In genomic region chr7:151392002-151392401, GRCh38 we compare ENCODE assay signal across 22 cellular contexts. TPM values are rescaled to one million over a fixed set of nuclear protein-coding genes. Genes with fewer than 3 reads are reported as not detected.
DNase-seq lines count a peak whose midpoint lies in the region; ATAC-seq and TF ChIP-seq lines count a peak whose summit lies in the region.
"Had no signal": no experiment of that assay in that cellular context is flagged by ENCODE, and none has a peak within 500 bp of the region (broad histone marks: within the 10 kb centered on the region; RNA-seq: fewer than 3 reads in every experiment).

No MANE protein-coding gene starts in this region.

- H3K36me3 Mint-ChIP-seq in chondrocyte (ENCODE audit: low read depth): no peaks in the 10 kb centered on the region
- no peaks in the 10 kb centered on the region for H3K36me3 Mint-ChIP-seq in activated CD4-positive, alpha-beta T cell treated with anti-CD3 and anti-CD28 coated beads for 36 hours (ENCODE audit: low read depth)
- H3K36me3 Mint-ChIP-seq: CD4-positive, CD25-positive, alpha-beta regulatory T cell; CD8-positive, alpha-beta T cell had no signal

- no peaks in the 10 kb centered on the region for H3K27me3 ChIP-seq in lower lobe of right lung (ENCODE audit: low read depth)
- H3K27me3 ChIP-seq in upper lobe of right lung: no peaks in the 10 kb centered on the region
- H3K27me3 ChIP-seq: BLaER1 had no signal

- no peaks in the 10 kb centered on the region for H3K9me3 ChIP-seq in lower lobe of right lung
- no peaks in the 10 kb centered on the region for H3K9me3 ChIP-seq in upper lobe of right lung
- H3K9me3 ChIP-seq: Caco-2 had no signal

- ATAC-seq in Right ventricle myocardium inferior (no peak), lower lobe of right lung (no peak), upper lobe of right lung (no peak), GM18873 (IDR thresholded peaks at IDR 0.05; ENCODE audit: low FRiP score, unreplicated experiment) (no peak)
- no peak for ATAC-seq in activated CD4-positive, alpha-beta T cell treated with anti-CD3 and anti-CD28 coated beads for 36 hours
- ATAC-seq: CD8-positive, alpha-beta T cell; GM23338; HCT116 had no signal

- peaks cover 28% of the 10 kb centered on the region for H3K27me3 Mint-ChIP-seq in chondrocyte (ENCODE audit: low read depth)
- no peaks in the 10 kb centered on the region for H3K27me3 Mint-ChIP-seq in activated CD4-positive, alpha-beta T cell treated with anti-CD3 and anti-CD28 coated beads for 36 hours

- TF ChIP-seq CTCF in chondrocyte (IDR thresholded peaks at IDR 0.05) (no peak), lower lobe of right lung (IDR thresholded peaks at IDR 0.05) (no peak), upper lobe of right lung (IDR thresholded peaks at IDR 0.05) (no peak)

- intact Hi-C loops in Right ventricle myocardium inferior (cut with DNase I) (no loop called here), cardiac septum (cut with DNase I) (no loop called here), lower lobe of right lung (cut with DNase I) (no loop called here), upper lobe of right lung (cut with DNase I) (no loop called here)
- intact Hi-C loops in activated CD4-positive, alpha-beta T cell treated with anti-CD3 and anti-CD28 coated beads for 36 hours (cut with DNase I, micrococcal nuclease): no loop called here

- no peaks in the 10 kb centered on the region for H3K36me3 ChIP-seq in lower lobe of right lung
- no peaks in the 10 kb centered on the region for H3K36me3 ChIP-seq in upper lobe of right lung
- H3K36me3 ChIP-seq: BLaER1 had no signal

- H3K4me3 Mint-ChIP-seq in chondrocyte (ENCODE audit: unreplicated experiment): no peak overlapping the region
- H3K4me3 Mint-ChIP-seq in activated CD4-positive, alpha-beta T cell treated with anti-CD3 and anti-CD28 coated beads for 36 hours: no peak overlapping the region
- H3K4me3 Mint-ChIP-seq: B cell; CD4-positive, CD25-positive, alpha-beta regulatory T cell; CD8-positive, alpha-beta T cell; GM23338; H9; HFFc6 had no signal

- H3K4me3 ChIP-seq in lower lobe of right lung (no peak overlapping the region), upper lobe of right lung (no peak overlapping the region)
- H3K4me3 ChIP-seq: BLaER1, GM23338 had no signal

- no peak overlapping the region for H3K27ac Mint-ChIP-seq in chondrocyte (ENCODE audit: unreplicated experiment)
- no peak overlapping the region for H3K27ac Mint-ChIP-seq in activated CD4-positive, alpha-beta T cell treated with anti-CD3 and anti-CD28 coated beads for 36 hours
- H3K27ac Mint-ChIP-seq: B cell; CD4-positive, CD25-positive, alpha-beta regulatory T cell; CD8-positive, alpha-beta T cell; GM23338; HFFc6 had no signal

- H3K27ac ChIP-seq in lower lobe of right lung (no peak overlapping the region), upper lobe of right lung (no peak overlapping the region)
- H3K27ac ChIP-seq: 22Rv1, BLaER1, C4-2B had no signal

- no peaks in the 10 kb centered on the region for H3K4me1 Mint-ChIP-seq in chondrocyte (ENCODE audit: low read depth)
- H3K4me1 Mint-ChIP-seq in activated CD4-positive, alpha-beta T cell treated with anti-CD3 and anti-CD28 coated beads for 36 hours: no peaks in the 10 kb centered on the region
- H3K4me1 Mint-ChIP-seq: B cell had no signal

- DNase-seq in Right ventricle myocardium inferior (ENCODE audit: missing footprints) (peak; percentile 64), cardiac septum (ENCODE audit: low spot score) (no peak), chondrocyte (ENCODE audit: low spot score) (peak; percentile 94), lower lobe of right lung (peak; percentile 42), upper lobe of right lung (peak; percentile 58), NCI-H2029 treated with DMSO at 0.1 percent for 48 hours (lab: John Stamatoyannopoulos, UW) (no peak)
- DNase-seq in activated CD4-positive, alpha-beta T cell treated with anti-CD3 and anti-CD28 coated beads for 36 hours: no peak
- DNase-seq: Caco-2; CD4-positive, CD25-positive, alpha-beta regulatory T cell; CD8-positive, alpha-beta T cell; DMS153; DND-41; H9; HFFc6 had no signal

- no peaks in the 10 kb centered on the region for H3K9me3 Mint-ChIP-seq in chondrocyte (ENCODE audit: low read depth)
- no peaks in the 10 kb centered on the region for H3K9me3 Mint-ChIP-seq in activated CD4-positive, alpha-beta T cell treated with anti-CD3 and anti-CD28 coated beads for 36 hours (ENCODE audit: low read depth)
- H3K9me3 Mint-ChIP-seq: CD4-positive, CD25-positive, alpha-beta regulatory T cell; CD8-positive, alpha-beta T cell; GM23338; H9; HFFc6 had no signal

- no peaks in the 10 kb centered on the region for H3K4me1 ChIP-seq in lower lobe of right lung
- H3K4me1 ChIP-seq in upper lobe of right lung: no peaks in the 10 kb centered on the region

- CTCF ChIA-PET in activated CD4-positive, alpha-beta T cell treated with anti-CD3 and anti-CD28 coated beads for 36 hours (lab: Charles Lee): interaction anchor here (0.5 kb wide), 1 partner anchor 46 kb away, joined by 3 read pairs; no protein-coding TSS in a partner anchor

- POLR2A ChIA-PET in activated CD4-positive, alpha-beta T cell treated with anti-CD3 and anti-CD28 coated beads for 36 hours (lab: Charles Lee): no interaction called here

RNA-seq across cellular contexts. Expression of gene WDR86, which starts 17.8 kb away (rescaled TPM):
- total RNA-seq in Right ventricle myocardium inferior: 0.41 TPM
- not detected for total RNA-seq in cardiac septum
- total RNA-seq in chondrocyte: not detected in 3 replicates
- 4.4 TPM for total RNA-seq in lower lobe of right lung
- 1.3 TPM for total RNA-seq in upper lobe of right lung
- total RNA-seq in activated CD4-positive, alpha-beta T cell treated with anti-CD3 and anti-CD28 coated beads for 36 hours: not detected
- total RNA-seq: H4, HFFc6 had no signal

RNA-seq across cellular contexts. Expression of gene CRYGN, which starts 47.9 kb away (rescaled TPM):
- total RNA-seq in Right ventricle myocardium inferior (not detected), cardiac septum (not detected), chondrocyte (not detected in 3 replicates), lower lobe of right lung (not detected), upper lobe of right lung (not detected)
- total RNA-seq in activated CD4-positive, alpha-beta T cell treated with anti-CD3 and anti-CD28 coated beads for 36 hours: under 1 TPM in 1 of 2 experiments, not detected in 1; 0.11 TPM
- total RNA-seq: B cell; Caco-2; CD8-positive, alpha-beta T cell; H4; HFFc6 had no signal

RNA-seq across cellular contexts. Expression of gene NUB1, which starts 50.4 kb away (rescaled TPM):
- total RNA-seq in Right ventricle myocardium inferior (31.3 TPM), cardiac septum (32.6 TPM), chondrocyte (47.3 to 61.7 TPM (median 50.3 TPM) in 3 replicates), lower lobe of right lung (53.7 TPM), upper lobe of right lung (55.2 TPM)
- 10 to 100 TPM; 51.4 to 70.4 TPM for total RNA-seq in activated CD4-positive, alpha-beta T cell treated with anti-CD3 and anti-CD28 coated beads for 36 hours

Comparison
In these comparisons a context has a peak if more than half of its experiments do, and no peak if none do; other contexts are left out.
1. DNase-seq: peak in Right ventricle myocardium inferior (single experiment), chondrocyte (single experiment), lower lobe of right lung (single experiment) and upper lobe of right lung (single experiment); none in cardiac septum (single experiment), activated CD4-positive, alpha-beta T cell treated with anti-CD3 and anti-CD28 coated beads for 36 hours (single experiment) and NCI-H2029 treated with DMSO at 0.1 percent for 48 hours (single experiment).